8 cellular contexts compared by ENCODE assay signal in the genomic region with DNA sequence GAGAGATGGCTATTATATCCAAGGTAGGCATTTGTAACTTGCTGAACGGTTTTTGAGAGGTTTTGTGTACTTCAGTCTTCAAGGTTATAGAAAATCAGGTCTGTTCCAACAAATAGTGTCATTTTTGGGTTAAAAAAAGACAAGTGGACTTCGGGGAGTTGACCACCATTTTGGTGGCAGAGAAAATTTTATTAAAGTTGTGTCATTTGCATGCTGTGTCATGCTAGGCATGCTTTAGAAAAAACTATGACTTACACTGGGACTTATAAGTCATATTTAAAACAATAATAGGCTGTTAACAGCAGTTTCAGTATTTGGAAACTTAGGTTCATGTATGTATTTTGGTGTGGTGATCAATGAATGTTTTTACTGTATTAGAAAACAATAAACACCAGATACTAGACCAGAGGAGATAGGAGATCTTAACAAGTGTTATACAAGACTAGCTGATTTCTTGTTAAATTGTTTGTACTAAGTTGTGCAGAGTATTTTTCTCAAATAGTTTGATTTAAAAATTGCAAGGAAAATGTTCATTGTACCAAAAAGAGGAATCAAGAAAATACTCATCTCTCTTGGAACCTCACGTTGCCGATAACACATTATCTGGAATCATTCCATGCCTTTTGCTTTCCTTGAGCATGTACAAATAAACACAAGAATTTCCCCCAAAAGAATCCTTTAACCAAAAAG. TPM values are rescaled to one million over a fixed set of nuclear protein-coding genes. Genes with fewer than 3 reads are reported as not detected.
DNase-seq lines count a peak whose midpoint lies in the region; ATAC-seq, FAIRE-seq and TF ChIP-seq lines count a peak whose summit lies in the region.

No MANE protein-coding gene starts in this region.

- no peaks in the 10 kb centered on the region for H3K9me2 ChIP-seq in Loucy (replicated peaks; ENCODE audit: low read depth, low read length)

- H3K27ac Mint-ChIP-seq in nephron = peak overlapping the region; percentile 83 to 94 (median 91)

- DNase-seq in frontal cortex (ENCODE audit: low spot score in 2 of 2) (no peak), SHP77 (lab: John Stamatoyannopoulos, UW) (no peak), foreskin melanocyte (no peak)

- ATAC-seq in HG02763 (IDR thresholded peaks at IDR 0.05; ENCODE audit: unreplicated experiment) = no peak

- no peaks in the 10 kb centered on the region for H3K9me3 Mint-ChIP-seq in nephron

- H3K36me3 Mint-ChIP-seq in nephron (ENCODE audit: low read depth) = peaks cover 54% of the 10 kb centered on the region

- H3K27me3 ChIP-seq in BLaER1 treated with 17β-estradiol and CSF1 and Interleukin-3, amounts not matched to agents 10 nM and 100 nM = no peaks in the 10 kb centered on the region
- H3K27me3 ChIP-seq in Loucy (ENCODE audit: insufficient read depth, low read length, poor library complexity, severe bottlenecking) (peaks cover 9% of the 10 kb centered on the region), duodenal mucosa (ENCODE audit: control insufficient read depth in 1 of 2, insufficient read depth in 2 of 2, low read length in 2 of 2) (no peaks in the 10 kb centered on the region)

- peaks cover 40 to 57% (median 49%) of the 10 kb centered on the region in 10 experiments for H3K4me1 ChIP-seq in BLaER1 treated with 17β-estradiol and CSF1 and Interleukin-3, amounts not matched to agents 10 nM and 100 nM
- H3K4me1 ChIP-seq in Loucy (ENCODE audit: insufficient read depth, low read length, poor library complexity, severe bottlenecking) = peaks cover 33% of the 10 kb centered on the region
- H3K4me1 ChIP-seq in duodenal mucosa (ENCODE audit: control insufficient read depth in 1 of 2, insufficient read depth in 2 of 2, low read length in 2 of 2) = peaks cover 23 to 26% of the 10 kb centered on the region in 2 donors

- no peak overlapping the region for H2AFZ ChIP-seq in Loucy (ENCODE audit: low read length)

- H3K9me3 ChIP-seq in BLaER1 treated with 17β-estradiol and CSF1 and Interleukin-3, amounts not matched to agents 10 nM and 100 nM (replicated peaks in 1 of 11) = no peaks in the 10 kb centered on the region
- H3K9me3 ChIP-seq in Loucy (ENCODE audit: insufficient read depth, low read depth, low read length) (no peaks in the 10 kb centered on the region), duodenal mucosa (ENCODE audit: control insufficient read depth in 1 of 2, low read length in 2 of 2) (no peaks in the 10 kb centered on the region)

- peaks cover 12% of the 10 kb centered on the region; the same call in 1 of the 2 replicates for H3F3A ChIP-seq in Loucy (ENCODE audit: low read depth)

- H3K4me2 ChIP-seq in BLaER1 treated with 17β-estradiol and CSF1 and Interleukin-3, amounts not matched to agents 10 nM and 100 nM = peak overlapping the region; percentile 86 to 99 (median 92)
- H3K4me2 ChIP-seq in Loucy (ENCODE audit: low read depth, low read length, poor library complexity, severe bottlenecking) = peak overlapping the region; percentile 96

- H3K36me3 ChIP-seq in BLaER1 treated with 17β-estradiol and CSF1 and Interleukin-3, amounts not matched to agents 10 nM and 100 nM = peaks cover 49 to 59% (median 54%) of the 10 kb centered on the region in 11 experiments
- H3K36me3 ChIP-seq in Loucy (ENCODE audit: insufficient read depth, low read length) (peaks cover 53% of the 10 kb centered on the region), duodenal mucosa (ENCODE audit: control insufficient read depth in 1 of 2, insufficient read depth in 2 of 2, low read length in 2 of 2) (peaks cover 16 to 38% of the 10 kb centered on the region in 2 donors)

- no peaks in the 10 kb centered on the region for H3K27me3 Mint-ChIP-seq in nephron (ENCODE audit: low read depth)

- TF ChIP-seq CTCF in Loucy (conservative IDR thresholded peaks at IDR 0.05; ENCODE audit: low read length) = no peak
- TF ChIP-seq CTCF in nephron (IDR thresholded peaks at IDR 0.05; ENCODE audit: unreplicated experiment in 3 of 3) = no peak

- peaks cover 63% of the 10 kb centered on the region for H3K79me2 ChIP-seq in Loucy (ENCODE audit: insufficient read depth, low read length)

- H4K20me1 ChIP-seq in BLaER1 treated with 17β-estradiol and CSF1 and Interleukin-3, amounts not matched to agents 10 nM and 100 nM = peaks cover 50 to 62% (median 58%) of the 10 kb centered on the region in 11 experiments
- H4K20me1 ChIP-seq in Loucy (ENCODE audit: insufficient read depth, low read length, poor library complexity, severe bottlenecking) = peaks cover 58% of the 10 kb centered on the region

- H3K4me3 ChIP-seq in BLaER1 treated with 17β-estradiol and CSF1 and Interleukin-3, amounts not matched to agents 10 nM and 100 nM = peak overlapping the region; percentile 85 to 99 (median 91)
- H3K4me3 ChIP-seq in Loucy (ENCODE audit: low read length, poor library complexity, severe bottlenecking) (peak overlapping the region; percentile 99), duodenal mucosa (ENCODE audit: low read depth in 1 of 2, low read length in 2 of 2) (peak overlapping the region; percentile 86 to 89)

- peak overlapping the region; percentile 90 to 99 (median 97) for H3K4me3 Mint-ChIP-seq in nephron

- no peak for FAIRE-seq in frontal cortex (lab: Jason Lieb, UNC)

- H3K27ac ChIP-seq in BLaER1 treated with 17β-estradiol and CSF1 and Interleukin-3, amounts not matched to agents 10 nM and 100 nM = peak overlapping the region; percentile 81 to 99 (median 97); a peak in 21 of 22 replicates
- no peak overlapping the region for H3K27ac ChIP-seq in duodenal mucosa (ENCODE audit: low read depth, low read length)

- H3K4me1 Mint-ChIP-seq in nephron = peaks cover 25% of the 10 kb centered on the region

- H3K9ac ChIP-seq in BLaER1 treated with 17β-estradiol and CSF1 and Interleukin-3, amounts not matched to agents 10 nM and 100 nM = peak overlapping the region; percentile 93 to 99 (median 97)
- H3K9ac ChIP-seq in Loucy (ENCODE audit: low read depth, low read length, poor library complexity, severe bottlenecking) = peak overlapping the region; percentile 97
- H3K9ac ChIP-seq in duodenal mucosa (ENCODE audit: low read depth in 1 of 2, low read length in 2 of 2) = peak overlapping the region; percentile 84 to 91

RNA-seq across cellular contexts. Expression of gene RAN, which starts 1.4 kb away (rescaled TPM):
- total RNA-seq in frontal cortex = 447 TPM

RNA-seq across cellular contexts. Expression of gene STX2, which starts 34.2 kb away (rescaled TPM):
- total RNA-seq in frontal cortex = 21.2 TPM
